In genomic region chr10:64175271-64175962, GRCh38 we compare ENCODE assay signal across 23 cellular contexts.
A peak's percentile ranks its signal among the peaks of the same experiment; 100 is the strongest.
DNase-seq lines count a peak whose midpoint lies in the region; ATAC-seq and TF ChIP-seq lines count a peak whose summit lies in the region.
"Had no signal": no experiment of that assay in that cellular context is flagged by ENCODE, and none has a peak within 500 bp of the region (broad histone marks: within the 10 kb centered on the region; RNA-seq: fewer than 3 reads in every experiment).

No MANE protein-coding gene starts in this region.

- H3K27ac Mint-ChIP-seq in brain (peak overlapping the region in 4 of 5 experiments; percentile 3 to 84 (median 14)), progenitor cell of endocrine pancreas (peak overlapping the region; percentile 34)
- H3K27ac Mint-ChIP-seq: CD4-positive, alpha-beta memory T cell; HFFc6; T-cell had no signal

- H3K4me1 Mint-ChIP-seq in brain (peaks cover 31% of the 10 kb centered on the region), progenitor cell of endocrine pancreas (ENCODE audit: low read depth) (peaks cover 4% of the 10 kb centered on the region)
- H3K4me1 Mint-ChIP-seq: CD4-positive, alpha-beta memory T cell; T-cell had no signal

- TF ChIP-seq CTCF in brain (conservative IDR thresholded peaks at IDR 0.05) (no peak), progenitor cell of endocrine pancreas (IDR thresholded peaks at IDR 0.05; ENCODE audit: unreplicated experiment) (no peak)

- no peaks in the 10 kb centered on the region for H3K36me3 Mint-ChIP-seq in brain
- peaks cover 1% of the 10 kb centered on the region for H3K36me3 Mint-ChIP-seq in progenitor cell of endocrine pancreas (ENCODE audit: insufficient read depth)
- H3K36me3 Mint-ChIP-seq: CD4-positive, alpha-beta memory T cell; T-cell had no signal

- H3K4me3 Mint-ChIP-seq in brain (no peak overlapping the region), progenitor cell of endocrine pancreas (ENCODE audit: low read depth) (no peak overlapping the region)
- H3K4me3 Mint-ChIP-seq: CD4-positive, alpha-beta memory T cell; HFFc6; T-cell had no signal

- in situ Hi-C loops in G401 (cut with HindIII; ENCODE audit: low sequenced_read_pairs) = no loop called here

- DNase-seq in G401 (ENCODE audit: low spot score) (peak; percentile 11), NCI-H524 treated with DMSO at 0.1 percent for 48 hours (lab: John Stamatoyannopoulos, UW) (peak; percentile 76), progenitor cell of endocrine pancreas (ENCODE audit: low spot score, unreplicated experiment) (no peak), mucosa of gallbladder (ENCODE audit: low spot score) (no peak)
- no peak for DNase-seq in activated CD8-positive, alpha-beta memory T cell treated with anti-CD3 and anti-CD28 coated beads for 24 hours
- DNase-seq: CD4-positive, alpha-beta memory T cell; COR-L47; GDM1; GOT3; HFFc6; IMR-90; KG1; MM.1S; NCI-H1417; NCI-H1694; NCI-H2081; NCI-H345; NCI-H526 treated with DMSO at 0.1 percent for 48 hours; SIG-M5; T-cell had no signal

- H3K27me3 Mint-ChIP-seq in brain = no peaks in the 10 kb centered on the region
- H3K27me3 Mint-ChIP-seq in progenitor cell of endocrine pancreas = no peaks in the 10 kb centered on the region
- H3K27me3 Mint-ChIP-seq: CD4-positive, alpha-beta memory T cell; T-cell had no signal

- H3K9me3 Mint-ChIP-seq in brain (no peaks in the 10 kb centered on the region), progenitor cell of endocrine pancreas (ENCODE audit: low read depth) (peaks cover 6% of the 10 kb centered on the region)

- no peak for ATAC-seq in HG03025 (IDR thresholded peaks at IDR 0.05; ENCODE audit: low FRiP score, unreplicated experiment)
- ATAC-seq: GM12878 had no signal

Comparison
In these comparisons a context has a peak if more than half of its experiments do, and no peak if none do; other contexts are left out.
1. DNase-seq: peak in G401 (single experiment) and NCI-H524 treated with DMSO at 0.1 percent for 48 hours (single experiment); none in progenitor cell of endocrine pancreas (single experiment), activated CD8-positive, alpha-beta memory T cell treated with anti-CD3 and anti-CD28 coated beads for 24 hours (single experiment) and mucosa of gallbladder (single experiment).